ENCODE assay signal across 1 cellular context in genomic region chr1:63487336-63488065, GRCh38.
TF ChIP-seq lines count a peak whose summit lies in the region.

No MANE protein-coding gene starts in this region.

TF ChIP-seq in GM23338, 12 proteins besides CTCF, POLR2A, EP300 and RAD21:
- TF ChIP-seq POLR2AphosphoS5 (IDR thresholded peaks at IDR 0.05; ENCODE audit: low read depth) (no peak), ZNF114 (CRISPR knock-in tag; IDR thresholded peaks at IDR 0.05) (no peak), REST (IDR thresholded peaks at IDR 0.05; ENCODE audit: unreplicated experiment) (no peak), NANOG (IDR thresholded peaks at IDR 0.05; ENCODE audit: borderline replicate concordance) (no peak), EZH2phosphoT487 (IDR thresholded peaks at IDR 0.05; ENCODE audit: unreplicated experiment) (no peak), EZH2 (IDR thresholded peaks at IDR 0.05; ENCODE audit: low read depth, unreplicated experiment) (no peak), ZNF462 (CRISPR knock-in tag; IDR thresholded peaks at IDR 0.05) (no peak), CREB1 (CRISPR knock-in tag; IDR thresholded peaks at IDR 0.05; ENCODE audit: low read depth) (no peak), STAT1 (IDR thresholded peaks at IDR 0.05; ENCODE audit: unreplicated experiment) (no peak), ETS1 (IDR thresholded peaks at IDR 0.05) (no peak)
